In genomic region chr13:34340534-34340933, GRCh38 we compare ENCODE assay signal across 19 cellular contexts.
A peak's percentile ranks its signal among the peaks of the same experiment; 100 is the strongest.
DNase-seq lines count a peak whose midpoint lies in the region; ATAC-seq, FAIRE-seq and TF ChIP-seq lines count a peak whose summit lies in the region.
"Had no signal": no experiment of that assay in that cellular context is flagged by ENCODE, and none has a peak within 500 bp of the region (broad histone marks: within the 10 kb centered on the region; RNA-seq: fewer than 3 reads in every experiment).

No MANE protein-coding gene starts in this region.

- H3K9ac ChIP-seq in fibroblast of lung (ENCODE audit: insufficient read depth, low read length), result no peak overlapping the region

- no peak for FAIRE-seq in RCC 7860 (lab: Jason Lieb, UNC)
- FAIRE-seq: endometrium, GM12892 had no signal

- TF ChIP-seq EP300 in stomach (IDR thresholded peaks at IDR 0.05), result no peak

- H3K4me1 ChIP-seq in fibroblast of lung (ENCODE audit: control insufficient read depth, extremely low read depth, insufficient read depth, low read length), result no peaks in the 10 kb centered on the region
- peaks cover 0 to 4% (median 0%) of the 10 kb centered on the region in 4 donors for H3K4me1 ChIP-seq in stomach
- no peaks in the 10 kb centered on the region for H3K4me1 ChIP-seq in right atrium auricular region
- H3K4me1 ChIP-seq: heart right ventricle, suprapubic skin had no signal

- no peak overlapping the region for H2AFZ ChIP-seq in fibroblast of lung (ENCODE audit: low read length)

- H4K20me1 ChIP-seq in fibroblast of lung (ENCODE audit: control insufficient read depth, extremely low read depth, insufficient read depth, low read length), result no peaks in the 10 kb centered on the region

- H3K27me3 ChIP-seq in fibroblast of lung (ENCODE audit: control insufficient read depth, insufficient read depth, low read length) (no peaks in the 10 kb centered on the region), stomach (no peaks in the 10 kb centered on the region), right atrium auricular region (no peaks in the 10 kb centered on the region)
- H3K27me3 ChIP-seq: heart right ventricle, suprapubic skin had no signal

- no peaks in the 10 kb centered on the region for H3K9me3 ChIP-seq in fibroblast of lung (ENCODE audit: control insufficient read depth, insufficient read depth, low read depth, low read length)
- no peaks in the 10 kb centered on the region for H3K9me3 ChIP-seq in stomach
- no peaks in the 10 kb centered on the region for H3K9me3 ChIP-seq in right atrium auricular region
- H3K9me3 ChIP-seq: heart right ventricle, suprapubic skin had no signal

- H3K4me3 ChIP-seq in fibroblast of lung (replicated peaks in 1 of 4; ENCODE audit: control extremely low read depth in 1 of 4, insufficient read depth in 1 of 4, low read depth in 3 of 4, low read length in 4 of 4) (no peak overlapping the region), stomach (no peak overlapping the region), right atrium auricular region (no peak overlapping the region)
- H3K4me3 ChIP-seq: heart right ventricle, SK-N-MC, suprapubic skin had no signal

- H3K36me3 ChIP-seq in fibroblast of lung (ENCODE audit: control insufficient read depth, insufficient read depth, low read length) (no peaks in the 10 kb centered on the region), stomach (no peaks in the 10 kb centered on the region), right atrium auricular region (no peaks in the 10 kb centered on the region)
- H3K36me3 ChIP-seq: heart right ventricle, suprapubic skin had no signal

- H3K4me2 ChIP-seq in fibroblast of lung (ENCODE audit: extremely low read depth, insufficient read depth, low read length), result no peak overlapping the region

- no peak for ATAC-seq in GM18502 (IDR thresholded peaks at IDR 0.05; ENCODE audit: poor library complexity, unreplicated experiment)
- ATAC-seq: activated T-helper 17 cell treated with anti-CD3 and anti-CD28 coated beads, Interleukin-2, amount 50 U/mL, for 72 hours; heart right ventricle; right cardiac atrium had no signal

- H3K79me2 ChIP-seq in fibroblast of lung (ENCODE audit: control insufficient read depth, insufficient read depth, low read length), result no peaks in the 10 kb centered on the region

- DNase-seq in DMS153 (lab: John Stamatoyannopoulos, UW) (peak; percentile 37), DMS153 treated with DMSO at 0.1 percent for 48 hours (lab: John Stamatoyannopoulos, UW; ENCODE audit: unreplicated experiment) (no peak), RCC 7860 (ENCODE audit: low spot score) (peak; percentile 7), fibroblast of lung (ENCODE audit: low read depth in 2 of 2) (peak; percentile 30 to 47), stomach (peak; percentile 36), right atrium auricular region (ENCODE audit: low spot score) (no peak), cerebellar nuclear complex (lab: John Stamatoyannopoulos, UW) (no peak)
- DNase-seq: 8988T; activated CD4-positive, alpha-beta memory T cell treated with anti-CD3 and anti-CD28 coated beads for 36 hours; CD4-positive, CD25-positive, alpha-beta regulatory T cell; heart right ventricle; NCI-H1048; right cardiac atrium had no signal

- intact Hi-C loops in stomach (cut with DNase I; ENCODE audit: low total_unique reads), result no loop called here

- H3K27ac ChIP-seq in fibroblast of lung (ENCODE audit: insufficient read depth, low read length) (no peak overlapping the region), stomach (no peak overlapping the region), right atrium auricular region (no peak overlapping the region)
- H3K27ac ChIP-seq: heart right ventricle, SK-N-MC, suprapubic skin had no signal

- TF ChIP-seq CTCF in fibroblast of lung (conservative IDR thresholded peaks at IDR 0.05 in 1 of 2, IDR thresholded peaks at IDR 0.05 in 1 of 2; ENCODE audit: low read depth in 1 of 2, low read length in 2 of 2) (no peak), stomach (IDR thresholded peaks at IDR 0.05) (no peak), right atrium auricular region (IDR thresholded peaks at IDR 0.05) (no peak)

- TF ChIP-seq POLR2A in stomach (IDR thresholded peaks at IDR 0.05), result no peak

Comparison
In these comparisons a context has a peak if more than half of its experiments do, and no peak if none do; other contexts are left out.
1. DNase-seq: peak in DMS153 (single experiment), RCC 7860 (single experiment), fibroblast of lung (2 of 2) and stomach (single experiment); none in DMS153 treated with DMSO at 0.1 percent for 48 hours (single experiment), right atrium auricular region (single experiment) and cerebellar nuclear complex (0 of 2).